7 cellular contexts compared by ENCODE assay signal in genomic region chr16:30183236-30183960, GRCh38.
DNase-seq lines count a peak whose midpoint lies in the region; ATAC-seq lines count a peak whose summit lies in the region.

Gene CORO1A, plus strand, starts transcription at chr16:30183602. Its CDS starts 1,608 bp downstream, at chr16:30185210.

- peak within 1 kb of the TSS; percentile 80 for H3K27ac ChIP-seq in layer of hippocampus (ENCODE audit: low read depth, low read length)

- peak; percentile 56 for DNase-seq in NCI-H2196 treated with DMSO at 0.1 percent for 48 hours (lab: John Stamatoyannopoulos, UW; ENCODE audit: unreplicated experiment)
- peak; percentile 65 for DNase-seq in activated CD4-positive, CD25-positive, alpha-beta regulatory T cell treated with anti-CD3 and anti-CD28 coated beads, Interleukin-2, amount 50 U/mL, for 16 hours (ENCODE audit: low read depth, low spot score)
- DNase-seq in cerebellar cortex (ENCODE audit: low spot score) = peak; percentile 91
- peak; percentile 68 to 76 for DNase-seq in stimulated activated CD4-positive, alpha-beta T cell treated with anti-CD3 and anti-CD28 coated beads, Interleukin-1b, Interleukin-23, amount 100 ng/mL, for 1 hour (ENCODE audit: low read depth in 2 of 2)

- H3K27me3 ChIP-seq in layer of hippocampus (ENCODE audit: control insufficient read depth, insufficient read depth, low read length) = no peaks in the 10 kb centered on the region

- ATAC-seq in GM18498 (IDR thresholded peaks at IDR 0.05; ENCODE audit: unreplicated experiment) (peak; percentile 55), HG02943 (IDR thresholded peaks at IDR 0.05; ENCODE audit: low read depth, unreplicated experiment) (peak; percentile 46)

Comparison
In these comparisons a context has a peak if more than half of its experiments do, and no peak if none do; other contexts are left out.
1. Peak in every context shown above with its lines: DNase-seq, ATAC-seq and H3K27ac ChIP-seq.